ENCODE assay signal across 31 cellular contexts in the genomic region with DNA sequence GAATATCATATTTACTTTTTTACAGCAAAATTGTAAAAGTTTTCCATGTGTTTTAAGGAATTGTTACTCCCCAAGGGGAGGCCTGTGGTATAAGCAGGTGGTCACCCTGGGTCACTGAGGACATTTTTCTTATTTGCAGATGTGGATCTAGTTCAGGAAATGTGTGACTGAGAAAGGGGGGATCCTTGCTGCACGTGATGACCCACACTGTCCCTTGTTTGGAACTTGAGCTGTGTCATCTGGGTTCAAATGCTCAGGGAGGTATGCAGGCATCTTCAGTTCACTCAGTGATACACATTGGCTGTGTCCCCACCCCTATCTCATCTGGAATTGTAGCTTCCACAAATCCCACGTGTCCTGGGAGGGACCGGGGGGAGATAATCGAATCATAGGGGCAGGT.
"Had no signal": no experiment of that assay in that cellular context is flagged by ENCODE, and none has a peak within 500 bp of the region (broad histone marks: within the 10 kb centered on the region; RNA-seq: fewer than 3 reads in every experiment).

No MANE protein-coding gene starts in this region.

- H3K9me3 Mint-ChIP-seq: immature natural killer cell, mesothelial cell of epicardium, natural killer cell, neural progenitor cell had no signal

- H3K4me3 Mint-ChIP-seq: immature natural killer cell; mesothelial cell of epicardium; naive B cell; natural killer cell; nephron progenitor cell; neural progenitor cell; stimulated activated effector memory CD8-positive, alpha-beta T cell treated with anti-CD3 and anti-CD28 coated beads, Interleukin-12 subunit alpha, Interleukin-12 subunit beta, amount 100 ng/mL, for 72 hours; stimulated activated naive CD8-positive, alpha-beta T cell treated with anti-CD3 and anti-CD28 coated beads, Interleukin-15, Interleukin-2, amounts not matched to agents 100 ng/mL and 50 ng/mL, for 24 hours had no signal

- H3K27ac ChIP-seq: left lung, lower lobe of right lung, neural progenitor cell, neutrophil, ovary, sigmoid colon, spleen, suprapubic skin, thoracic aorta, tibial artery, upper lobe of right lung had no signal

- DNase-seq: hypothalamus; immature natural killer cell; kidney; left colon; left lung; lower lobe of right lung; mammary epithelial cell; mesendoderm; naive B cell; natural killer cell; nephron progenitor cell; occipital lobe; ovary; right cardiac atrium; sigmoid colon; small intestine; spleen; stimulated activated CD4-positive, alpha-beta T cell treated with anti-CD3 and anti-CD28 coated beads, Interleukin-4, amount 100 ng/mL, for 24 hours; stimulated activated naive CD4-positive, alpha-beta T cell; tibial artery; trophoblast cell; upper lobe of right lung had no signal

- H3K36me3 ChIP-seq: left lung, lower lobe of right lung, neural progenitor cell, neutrophil, ovary, sigmoid colon, spleen, suprapubic skin, thoracic aorta, tibial artery, upper lobe of right lung had no signal

- H3K4me2 ChIP-seq: neural progenitor cell had no signal

- H3K27me3 ChIP-seq: neural progenitor cell, ovary, tibial artery, upper lobe of right lung had no signal

- H3K4me1 ChIP-seq: left lung, lower lobe of right lung, sigmoid colon, spleen, suprapubic skin, tibial artery, upper lobe of right lung had no signal

- H3K9ac ChIP-seq: neural progenitor cell had no signal

- FAIRE-seq: islet of Langerhans, kidney, small intestine, urothelium cell line had no signal

- H3K27ac Mint-ChIP-seq: immature natural killer cell; mesothelial cell of epicardium; naive B cell; natural killer cell; neural progenitor cell; stimulated activated effector memory CD8-positive, alpha-beta T cell treated with anti-CD3 and anti-CD28 coated beads, Interleukin-12 subunit alpha, Interleukin-12 subunit beta, amount 100 ng/mL, for 72 hours; stimulated activated naive CD8-positive, alpha-beta T cell treated with anti-CD3 and anti-CD28 coated beads, Interleukin-15, Interleukin-2, amounts not matched to agents 100 ng/mL and 50 ng/mL, for 24 hours had no signal

- H3K9me3 ChIP-seq: left lung, lower lobe of right lung, neutrophil, ovary, sigmoid colon, spleen, suprapubic skin, thoracic aorta, tibial artery, upper lobe of right lung had no signal

- H3K4me1 Mint-ChIP-seq: mesothelial cell of epicardium, naive B cell, natural killer cell had no signal

- ATAC-seq: left colon, left lung, lower lobe of right lung, natural killer cell, right cardiac atrium, upper lobe of right lung had no signal

- H3K4me3 ChIP-seq: left lung, lower lobe of right lung, neural progenitor cell, ovary, sigmoid colon, spleen, suprapubic skin, thoracic aorta, tibial artery, upper lobe of right lung had no signal

- H3K36me3 Mint-ChIP-seq: immature natural killer cell; mesothelial cell of epicardium; naive B cell; natural killer cell; neural progenitor cell; stimulated activated effector memory CD8-positive, alpha-beta T cell treated with anti-CD3 and anti-CD28 coated beads, Interleukin-12 subunit alpha, Interleukin-12 subunit beta, amount 100 ng/mL, for 72 hours had no signal
